ENCODE assay signal across 8 cellular contexts in genomic region chr15:70512772-70513362, GRCh38.
DNase-seq lines count a peak whose midpoint lies in the region; ATAC-seq and TF ChIP-seq lines count a peak whose summit lies in the region.

No MANE protein-coding gene starts in this region.

- no peaks in the 10 kb centered on the region for H3K36me3 ChIP-seq in CD8-positive, alpha-beta memory T cell (ENCODE audit: insufficient read depth, low read length)

- peaks cover 15 to 18% (median 18%) of the 10 kb centered on the region in 3 donors for H3K4me1 Mint-ChIP-seq in CD8-positive, alpha-beta memory T cell
- peaks cover 23 to 26% of the 10 kb centered on the region in 2 donors for H3K4me1 Mint-ChIP-seq in natural killer cell

- peaks cover 4 to 5% of the 10 kb centered on the region in 2 donors for H3K27me3 Mint-ChIP-seq in CD8-positive, alpha-beta memory T cell
- peaks cover 17 to 56% of the 10 kb centered on the region in 2 donors for H3K27me3 Mint-ChIP-seq in natural killer cell (ENCODE audit: low read depth in 2 of 2)

- TF ChIP-seq CTCF in natural killer cell (IDR thresholded peaks at IDR 0.05), result peak; percentile 68

- DNase-seq in CD8-positive, alpha-beta memory T cell, result peak; percentile 26 to 71 (median 31)
- peak; percentile 63 for DNase-seq in HuH-7.5 (ENCODE audit: low spot score)
- peak; percentile 17 for DNase-seq in T-helper 22 cell (ENCODE audit: low read depth)
- DNase-seq in ecto neural progenitor cell (ENCODE audit: low spot score), result peak; percentile 64
- DNase-seq in natural killer cell, result peak; percentile 52
- DNase-seq in medulla oblongata (ENCODE audit: extremely low spot score), result no peak

- POLR2A ChIA-PET in CD8-positive, alpha-beta memory T cell (lab: Charles Lee), result no interaction called here

- no peak overlapping the region for H3K27ac ChIP-seq in CD8-positive, alpha-beta memory T cell (ENCODE audit: low read depth, low read length)

- CTCF ChIA-PET in CD8-positive, alpha-beta memory T cell (lab: Charles Lee), result interaction anchor here (0.9 to 2.7 kb wide), 15 partner anchors 8 to 1038 kb away, joined by 3 to 9 read pairs (median 4); no protein-coding TSS in a partner anchor

- H3K27ac Mint-ChIP-seq in CD8-positive, alpha-beta memory T cell, result no peak overlapping the region
- no peak overlapping the region for H3K27ac Mint-ChIP-seq in natural killer cell

- H3K9me3 ChIP-seq in CD8-positive, alpha-beta memory T cell (ENCODE audit: low read length), result peaks cover 11% of the 10 kb centered on the region

- H3K9me3 Mint-ChIP-seq in CD8-positive, alpha-beta memory T cell, result peaks cover 21 to 36% (median 26%) of the 10 kb centered on the region in 5 donors
- peaks cover 7 to 16% of the 10 kb centered on the region in 2 donors for H3K9me3 Mint-ChIP-seq in natural killer cell

- H3K27me3 ChIP-seq in CD8-positive, alpha-beta memory T cell (ENCODE audit: insufficient read depth, low read length, poor library complexity, severe bottlenecking), result no peaks in the 10 kb centered on the region

- intact Hi-C loops in natural killer cell (cut with micrococcal nuclease), result no loop called here

- ATAC-seq in GM19395 (IDR thresholded peaks at IDR 0.05; ENCODE audit: unreplicated experiment) (peak; percentile 60), natural killer cell (peak; percentile 90 to 97 (median 92)), GM19328 (IDR thresholded peaks at IDR 0.05; ENCODE audit: unreplicated experiment) (no peak)

- H3K4me3 Mint-ChIP-seq in CD8-positive, alpha-beta memory T cell, result no peak overlapping the region
- H3K4me3 Mint-ChIP-seq in natural killer cell, result no peak overlapping the region

- H3K36me3 Mint-ChIP-seq in CD8-positive, alpha-beta memory T cell, result peaks cover 0 to 19% (median 3%) of the 10 kb centered on the region in 3 donors
- peaks cover 22% of the 10 kb centered on the region for H3K36me3 Mint-ChIP-seq in natural killer cell

- peaks cover 9% of the 10 kb centered on the region for H3K4me1 ChIP-seq in CD8-positive, alpha-beta memory T cell (ENCODE audit: insufficient read depth, low read length)

- no peak overlapping the region for H3K4me3 ChIP-seq in CD8-positive, alpha-beta memory T cell (ENCODE audit: low read length)
